Comparison of ENCODE assay signal across 8 cellular contexts in the genomic region with DNA sequence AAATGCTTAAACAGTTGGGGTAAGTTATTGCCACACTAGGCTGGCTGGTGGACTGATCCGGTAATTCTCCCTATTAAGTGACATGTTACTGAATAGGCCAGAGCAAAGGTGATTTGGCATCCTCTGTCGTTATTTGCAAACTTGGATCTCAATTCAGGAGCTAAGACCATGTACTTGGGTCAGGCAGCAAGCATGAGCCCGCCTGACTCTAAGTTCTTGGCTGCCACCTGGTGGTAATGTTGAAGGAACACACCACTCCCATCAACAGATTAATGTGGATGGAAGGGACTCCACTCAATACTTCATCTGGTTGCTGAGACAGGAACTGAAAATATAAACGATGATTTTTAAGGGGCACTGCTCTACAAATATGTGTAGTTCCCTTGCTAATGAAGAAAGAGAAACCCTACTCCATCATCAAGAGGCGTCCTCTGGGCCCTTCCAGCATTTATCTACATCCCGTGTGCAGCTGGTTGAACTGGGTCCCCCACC.
DNase-seq lines count a peak whose midpoint lies in the region; ATAC-seq and TF ChIP-seq lines count a peak whose summit lies in the region.

No MANE protein-coding gene starts in this region.

- no peak overlapping the region for H3K27ac ChIP-seq in C4-2B

- peak; percentile 87 for TF ChIP-seq CTCF in C4-2B (conservative IDR thresholded peaks at IDR 0.05)

- DNase-seq in NCI-H774 (lab: John Stamatoyannopoulos, UW) (peak; percentile 60), medulla oblongata (ENCODE audit: extremely low spot score) (peak; percentile 92)
- peak; percentile 34 to 61 for DNase-seq in activated CD4-positive, alpha-beta T cell treated with anti-CD3 and anti-CD28 coated beads, Interleukin-2, amount 50 U/mL, for 48 hours
- peak; percentile 61 for DNase-seq in effector CD4-positive, alpha-beta T cell
- DNase-seq in stimulated activated CD8-positive, alpha-beta memory T cell treated with anti-CD3 and anti-CD28 coated beads, Interleukin-4, amount 100 ng/mL, for 24 hours (ENCODE audit: low read depth) = peak; percentile 6

- ATAC-seq in GM19351 (IDR thresholded peaks at IDR 0.05; ENCODE audit: unreplicated experiment) (peak; percentile 92), HG03520 (IDR thresholded peaks at IDR 0.05; ENCODE audit: unreplicated experiment) (peak; percentile 86)

Comparison
In these comparisons a context has a peak if more than half of its experiments do, and no peak if none do; other contexts are left out.
1. DNase-seq: peak in every context shown above with its lines; median percentile 92 in medulla oblongata; 61 in effector CD4-positive, alpha-beta T cell; 60 in NCI-H774; 48 in activated CD4-positive, alpha-beta T cell treated with anti-CD3 and anti-CD28 coated beads, Interleukin-2, amount 50 U/mL, for 48 hours; 6 in stimulated activated CD8-positive, alpha-beta memory T cell treated with anti-CD3 and anti-CD28 coated beads, Interleukin-4, amount 100 ng/mL, for 24 hours.